In the genomic region with DNA sequence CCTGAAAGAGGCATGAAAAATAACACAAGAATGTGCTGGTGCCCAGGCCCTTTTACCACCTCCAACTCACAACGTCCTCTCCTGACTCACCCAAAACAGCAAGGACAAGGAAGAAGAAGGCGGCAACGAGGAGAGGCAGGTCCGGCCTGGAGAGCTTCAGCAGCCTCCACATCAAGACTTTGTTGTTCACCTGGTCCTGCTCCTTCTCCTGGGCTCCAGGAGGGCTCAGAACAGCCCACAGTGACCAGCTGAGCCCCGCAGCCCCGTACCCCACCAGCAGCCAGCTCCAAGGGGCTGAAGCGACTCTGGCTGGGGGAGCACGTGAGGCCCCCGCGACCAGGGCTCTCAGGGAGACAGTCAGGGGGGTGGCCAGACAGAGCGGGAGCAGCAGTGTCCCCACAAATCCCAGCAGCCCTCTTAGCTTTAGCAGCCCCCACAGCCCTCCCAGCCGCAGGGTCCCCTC, we compare ENCODE assay signal across 8 cellular contexts. TPM values are rescaled to one million over a fixed set of nuclear protein-coding genes. Genes with fewer than 3 reads are reported as not detected.
DNase-seq lines count a peak whose midpoint lies in the region; TF ChIP-seq lines count a peak whose summit lies in the region.

No MANE protein-coding gene starts in this region.

- no peaks in the 10 kb centered on the region for H3K27me3 Mint-ChIP-seq in dendritic cell treated with granulocyte-macrophage colony-stimulating factor and Interleukin-4, amounts not matched to agents 40 ng/mL and 50 ng/mL, for 4 days
- peaks cover 40% of the 10 kb centered on the region for H3K27me3 Mint-ChIP-seq in nephron (ENCODE audit: low read depth)

- H3K4me3 Mint-ChIP-seq in dendritic cell treated with granulocyte-macrophage colony-stimulating factor and Interleukin-4, amounts not matched to agents 40 ng/mL and 50 ng/mL, for 4 days, result peak overlapping the region; percentile 83
- peak overlapping the region; percentile 94 to 95 (median 95) for H3K4me3 Mint-ChIP-seq in nephron

- H3K9me3 Mint-ChIP-seq in dendritic cell treated with granulocyte-macrophage colony-stimulating factor and Interleukin-4, amounts not matched to agents 40 ng/mL and 50 ng/mL, for 4 days, result no peaks in the 10 kb centered on the region
- H3K9me3 Mint-ChIP-seq in nephron, result no peaks in the 10 kb centered on the region

- peak overlapping the region; percentile 88 for H3K27ac Mint-ChIP-seq in dendritic cell treated with granulocyte-macrophage colony-stimulating factor and Interleukin-4, amounts not matched to agents 40 ng/mL and 50 ng/mL, for 4 days
- H3K27ac Mint-ChIP-seq in nephron, result peak overlapping the region; percentile 75 to 95 (median 94)

- H3K36me3 Mint-ChIP-seq in dendritic cell treated with granulocyte-macrophage colony-stimulating factor and Interleukin-4, amounts not matched to agents 40 ng/mL and 50 ng/mL, for 4 days (ENCODE audit: low read depth), result peaks cover 75% of the 10 kb centered on the region
- no peaks in the 10 kb centered on the region for H3K36me3 Mint-ChIP-seq in nephron (ENCODE audit: low read depth)

- no peaks in the 10 kb centered on the region for H3K9me3 ChIP-seq in MG63

- intact Hi-C loops in dendritic cell treated with granulocyte-macrophage colony-stimulating factor and Interleukin-4, amounts not matched to agents 40 ng/mL and 50 ng/mL, for 4 days (cut with micrococcal nuclease), result loop anchor here (1.0 to 2.0 kb wide), 2 partner anchors 17 to 31 kb away; partner anchors contain the start of gene PSMB9

- peaks cover 83% of the 10 kb centered on the region for H3K36me3 ChIP-seq in MG63

- H3K4me3 ChIP-seq in MG63, result peak overlapping the region; percentile 85

- peaks cover 50% of the 10 kb centered on the region for H3K4me1 Mint-ChIP-seq in dendritic cell treated with granulocyte-macrophage colony-stimulating factor and Interleukin-4, amounts not matched to agents 40 ng/mL and 50 ng/mL, for 4 days (ENCODE audit: low read depth)
- peaks cover 10% of the 10 kb centered on the region for H3K4me1 Mint-ChIP-seq in nephron

- H3K27me3 ChIP-seq in MG63, result no peaks in the 10 kb centered on the region

- peak; percentile 54 for DNase-seq in Daoy (ENCODE audit: low read depth)
- DNase-seq in MG63, result peak; percentile 66
- no peak for DNase-seq in activated gamma-delta T cell treated with Interleukin-2 at 50 U/mL for 16 hours
- no peak for DNase-seq in activated CD4-positive, alpha-beta T cell treated with anti-CD3 and anti-CD28 coated beads for 48 hours
- no peak for DNase-seq in DMS153 treated with DMSO at 0.1 percent for 48 hours (lab: John Stamatoyannopoulos, UW; ENCODE audit: unreplicated experiment)
- DNase-seq in AG20443 (ENCODE audit: low spot score), result no peak

- no peak for TF ChIP-seq CTCF in nephron (IDR thresholded peaks at IDR 0.05; ENCODE audit: unreplicated experiment in 3 of 3)

RNA-seq across cellular contexts. Expression of gene TAP2, which starts 0.9 kb away (rescaled TPM):
- total RNA-seq in Daoy (2014; rRNA removed; shearing (Covaris generic)), result 41.9 and 183 TPM in 2 replicates
- total RNA-seq in MG63 (2014; rRNA removed; shearing (Covaris generic); ENCODE audit: low replicate concordance), result 87.2 and 112 TPM in 2 replicates

RNA-seq across cellular contexts. Expression of gene PSMB8, which starts 6.2 kb away (rescaled TPM):
- 108 and 133 TPM in 2 replicates for total RNA-seq in Daoy (2014; rRNA removed; shearing (Covaris generic))
- 164 and 166 TPM in 2 replicates for total RNA-seq in MG63 (2014; rRNA removed; shearing (Covaris generic); ENCODE audit: low replicate concordance)

RNA-seq across cellular contexts. Expression of gene TAP1, which starts 15.8 kb away (rescaled TPM):
- 74.7 and 78.8 TPM in 2 replicates for total RNA-seq in Daoy (2014; rRNA removed; shearing (Covaris generic))
- total RNA-seq in MG63 (2014; rRNA removed; shearing (Covaris generic); ENCODE audit: low replicate concordance), result 84.9 and 115 TPM in 2 replicates

RNA-seq across cellular contexts. Expression of gene PSMB9, which starts 16.3 kb away (rescaled TPM):
- 76.5 and 99.3 TPM in 2 replicates for total RNA-seq in Daoy (2014; rRNA removed; shearing (Covaris generic))
- 96.5 and 106 TPM in 2 replicates for total RNA-seq in MG63 (2014; rRNA removed; shearing (Covaris generic); ENCODE audit: low replicate concordance)

RNA-seq across cellular contexts. Expression of gene HLA-DOB, which starts 20.9 kb away (rescaled TPM):
- total RNA-seq in Daoy (2014; rRNA removed; shearing (Covaris generic)), result 0.63 TPM in 1 of 2 replicates, not detected in the other
- 1.8 and 8.2 TPM in 2 replicates for total RNA-seq in MG63 (2014; rRNA removed; shearing (Covaris generic); ENCODE audit: low replicate concordance)

Comparison
In these comparisons a context has a peak if more than half of its experiments do, and no peak if none do; other contexts are left out.
1. DNase-seq: peak in Daoy (single experiment) and MG63 (single experiment); none in activated gamma-delta T cell treated with Interleukin-2 at 50 U/mL for 16 hours (single experiment), activated CD4-positive, alpha-beta T cell treated with anti-CD3 and anti-CD28 coated beads for 48 hours (single experiment), DMS153 treated with DMSO at 0.1 percent for 48 hours (single experiment) and AG20443 (single experiment).